Comparison of ENCODE assay signal across 23 cellular contexts in genomic region chr3:142051351-142051750, GRCh38.
"Had no signal": no experiment of that assay in that cellular context is flagged by ENCODE, and none has a peak within 500 bp of the region (broad histone marks: within the 10 kb centered on the region; RNA-seq: fewer than 3 reads in every experiment).

No MANE protein-coding gene starts in this region.

- H3K4me1 ChIP-seq: suprapubic skin, testis, thyroid gland, tibial artery, tibial nerve, transverse colon, upper lobe of left lung, upper lobe of right lung, uterus, vagina had no signal

- H3K9me3 ChIP-seq: stomach, suprapubic skin, testis, thoracic aorta, thyroid gland, tibial artery, tibial nerve, transverse colon, upper lobe of left lung, uterus, vagina had no signal

- H3K27me3 ChIP-seq: stomach, suprapubic skin, testis, thyroid gland, tibial artery, tibial nerve, transverse colon, upper lobe of left lung, upper lobe of right lung, uterus, vagina had no signal

- DNase-seq: stimulated activated CD4-positive, alpha-beta T cell treated with anti-CD3 and anti-CD28 coated beads, Interleukin-2, amount 100 ng/mL, for 48 hours; stimulated activated CD4-positive, alpha-beta T cell treated with anti-CD3 and anti-CD28 coated beads, Interleukin-4, amount 100 ng/mL, for 1 hour; stimulated activated CD4-positive, alpha-beta T cell treated with anti-CD3 and anti-CD28 coated beads, Interleukin-4, amount 100 ng/mL, for 24 hours; stimulated activated CD4-positive, alpha-beta T cell treated with anti-CD3 and anti-CD28 coated beads, Interleukin-4, amount 100 ng/mL, for 4 hours; stimulated activated CD8-positive, alpha-beta memory T cell treated with anti-CD3 and anti-CD28 coated beads, Interleukin-4, amount 100 ng/mL, for 48 hours; stimulated activated naive B cell treated with anti-CD40 and anti-IgM and Interleukin-4, amounts not matched to agents 10 μg/mL and 1 μg/mL and 100 μg/mL, for 72 hours; stimulated activated naive CD4-positive, alpha-beta T cell; stimulated activated naive CD4-positive, alpha-beta T cell treated with Interleukin-2 at 50 U/mL for 16 hours; stimulated activated naive CD8-positive, alpha-beta T cell treated with anti-CD3 and anti-CD28 coated beads, Interleukin-15, amount 100 ng/mL, for 72 hours; stimulated activated naive CD8-positive, alpha-beta T cell treated with anti-CD3 and anti-CD28 coated beads, Interleukin-15, Interleukin-2, amounts not matched to agents 100 U/mL and 50 U/mL, for 24 hours; stomach; substantia nigra; testis; thyroid gland; tibial artery; transverse colon; upper lobe of left lung; upper lobe of right lung; uterus had no signal

- H3K4me3 ChIP-seq: stomach, suprapubic skin, testis, thoracic aorta, thyroid gland, tibial artery, tibial nerve, transverse colon, upper lobe of left lung, upper lobe of right lung, uterus, vagina had no signal

- H3K27ac ChIP-seq: stomach, suprapubic skin, testis, thoracic aorta, thyroid gland, tibial artery, tibial nerve, transverse colon, upper lobe of left lung, upper lobe of right lung, uterus, vagina had no signal

- H3K36me3 ChIP-seq: thoracic aorta, thyroid gland, transverse colon, upper lobe of left lung, upper lobe of right lung, uterus, vagina had no signal
